ENCODE assay signal across 1 cellular context in genomic region chr16:8936421-8936820, GRCh38.
TF ChIP-seq lines count a peak whose summit lies in the region.

No MANE protein-coding gene starts in this region.

TF ChIP-seq in GM12878, 131 proteins besides CTCF, POLR2A, EP300 and RAD21:
- TF ChIP-seq YY1 (IDR thresholded peaks at IDR 0.05; ENCODE audit: low read depth, low read length) (peak; percentile 58), BACH1 (IDR thresholded peaks at IDR 0.05; ENCODE audit: borderline replicate concordance) (no peak; the same call in 1 of the 2 replicates), CREB1 (IDR thresholded peaks at IDR 0.05; ENCODE audit: low read depth) (0 out of 2 replicates have a peak, but pooled peaks have one; percentile 11), SMC3 (IDR thresholded peaks at IDR 0.05; ENCODE audit: borderline replicate concordance, low read length) (peak; percentile 53; the same call in 1 of the 2 replicates), ZNF217 (IDR thresholded peaks at IDR 0.05) (no peak), RAD51 (IDR thresholded peaks at IDR 0.05) (no peak), RUNX3 (IDR thresholded peaks at IDR 0.05; ENCODE audit: low read length) (peak; percentile 86)
- TF ChIP-seq, protein P1, sequence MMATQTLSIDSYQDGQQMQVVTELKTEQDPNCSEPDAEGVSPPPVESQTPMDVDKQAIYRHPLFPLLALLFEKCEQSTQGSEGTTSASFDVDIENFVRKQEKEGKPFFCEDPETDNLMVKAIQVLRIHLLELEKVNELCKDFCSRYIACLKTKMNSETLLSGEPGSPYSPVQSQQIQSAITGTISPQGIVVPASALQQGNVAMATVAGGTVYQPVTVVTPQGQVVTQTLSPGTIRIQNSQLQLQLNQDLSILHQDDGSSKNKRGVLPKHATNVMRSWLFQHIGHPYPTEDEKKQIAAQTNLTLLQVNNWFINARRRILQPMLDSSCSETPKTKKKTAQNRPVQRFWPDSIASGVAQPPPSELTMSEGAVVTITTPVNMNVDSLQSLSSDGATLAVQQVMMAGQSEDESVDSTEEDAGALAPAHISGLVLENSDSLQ (IDR thresholded peaks at IDR 0.05), result peak; percentile 29; the same call in 1 of the 2 replicates
